Comparison of ENCODE assay signal across 26 cellular contexts in genomic region chr3:72093270-72093669, GRCh38.
DNase-seq lines count a peak whose midpoint lies in the region; ATAC-seq and TF ChIP-seq lines count a peak whose summit lies in the region.
"Had no signal": no experiment of that assay in that cellular context is flagged by ENCODE, and none has a peak within 500 bp of the region (broad histone marks: within the 10 kb centered on the region; RNA-seq: fewer than 3 reads in every experiment).

No MANE protein-coding gene starts in this region.

- DNase-seq in naive B cell, result no peak
- no peak for DNase-seq in RWPE1 (ENCODE audit: low spot score)
- no peak for DNase-seq in NOMO-1 (lab: John Stamatoyannopoulos, UW; ENCODE audit: unreplicated experiment in 2 of 2)
- DNase-seq: activated CD4-positive, alpha-beta memory T cell treated with anti-CD3 and anti-CD28 coated beads, Interleukin-2, amount 10 ng/mL, durations not matched to agents 7 days and 5 days; activated CD8-positive, alpha-beta memory T cell treated with anti-CD3 and anti-CD28 coated beads, Interleukin-2, amount 50 U/mL, for 4 hours; activated naive CD4-positive, alpha-beta T cell treated with anti-CD3 and anti-CD28 coated beads, Interleukin-2, amount 50 U/mL, for 16 hours; DMS 273 treated with DMSO at 0.1 percent for 48 hours; effector CD4-positive, alpha-beta T cell; H9; mesenchymal stem cell; NCI-H1436; NCI-H2081; NCI-H345; ovary; SIG-M5; stimulated activated CD4-positive, alpha-beta T cell treated with anti-CD3 and anti-CD28 coated beads, Interleukin-15, amount 100 ng/mL, for 24 hours; stimulated activated CD4-positive, alpha-beta T cell treated with anti-CD3 and anti-CD28 coated beads, Interleukin-4, amount 100 ng/mL, for 4 hours; transverse colon had no signal

- no peak overlapping the region for H3K27ac ChIP-seq in RWPE1
- H3K27ac ChIP-seq: BLaER1, epithelial cell of prostate, ovary, transverse colon had no signal

- no peaks in the 10 kb centered on the region for H3K9me3 Mint-ChIP-seq in naive B cell
- H3K9me3 Mint-ChIP-seq: activated CD4-positive, alpha-beta memory T cell treated with anti-CD3 and anti-CD28 coated beads, Interleukin-2, amount 10 ng/mL, durations not matched to agents 7 days and 5 days; H9; neural crest cell had no signal

- ATAC-seq in GM18867 (IDR thresholded peaks at IDR 0.05; ENCODE audit: unreplicated experiment) (peak; percentile 39), GM21529 (IDR thresholded peaks at IDR 0.05; ENCODE audit: unreplicated experiment) (peak; percentile 48), HG03432 (IDR thresholded peaks at IDR 0.05; ENCODE audit: unreplicated experiment) (peak; percentile 53), naive B cell (ENCODE audit: low read depth in 2 of 2) (peak; percentile 50 to 63), HG02571 (IDR thresholded peaks at IDR 0.05; ENCODE audit: unreplicated experiment) (no peak)
- ATAC-seq: left lobe of liver had no signal

- H3K36me3 Mint-ChIP-seq in naive B cell, result no peaks in the 10 kb centered on the region

- POLR2A ChIA-PET in RWPE1 (lab: Yijun Ruan, JAX; ENCODE audit: low non-redundant PET), result no interaction called here

- H3K4me1 Mint-ChIP-seq in naive B cell, result peaks cover 34 to 38% (median 35%) of the 10 kb centered on the region in 3 donors
- H3K4me1 Mint-ChIP-seq: neural crest cell had no signal

- TF ChIP-seq CTCF in RWPE1 (conservative IDR thresholded peaks at IDR 0.05; ENCODE audit: low read depth), result no peak

- H3K27me3 Mint-ChIP-seq in naive B cell, result peaks cover 9 to 17% (median 15%) of the 10 kb centered on the region in 3 donors

- peak overlapping the region in 1 of 8 donors; percentile 3 for H3K4me3 Mint-ChIP-seq in naive B cell
- H3K4me3 Mint-ChIP-seq: activated CD4-positive, alpha-beta memory T cell treated with anti-CD3 and anti-CD28 coated beads, Interleukin-2, amount 10 ng/mL, durations not matched to agents 7 days and 5 days; H9; neural crest cell had no signal

- H3K27ac Mint-ChIP-seq in naive B cell, result peak overlapping the region in 1 of 6 donors; percentile 5
- H3K27ac Mint-ChIP-seq: activated CD4-positive, alpha-beta memory T cell treated with anti-CD3 and anti-CD28 coated beads, Interleukin-2, amount 10 ng/mL, durations not matched to agents 7 days and 5 days; H9 had no signal

- CTCF ChIA-PET in RWPE1 (lab: Yijun Ruan, JAX), result no interaction called here
